In the genomic region with DNA sequence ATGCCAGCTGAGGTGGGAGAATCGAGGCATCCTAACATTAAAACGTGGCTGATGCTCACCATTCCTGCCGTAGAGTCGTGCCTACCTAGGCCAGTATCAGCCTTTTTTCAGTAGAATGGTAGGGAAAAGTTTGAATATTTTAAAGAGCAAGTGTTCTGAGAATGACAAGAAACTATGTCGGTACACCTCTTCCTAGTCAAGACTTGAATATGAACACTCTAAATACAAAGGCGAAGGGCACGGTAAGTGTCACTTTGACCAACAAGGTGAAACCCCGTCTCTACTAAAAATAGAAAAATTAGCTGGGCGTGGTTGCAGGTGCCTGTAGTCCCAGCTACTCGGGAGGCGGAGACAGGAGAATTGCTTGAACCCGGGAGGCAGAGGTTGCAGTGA, we compare ENCODE assay signal across 8 cellular contexts. TPM values are rescaled to one million over a fixed set of nuclear protein-coding genes. Genes with fewer than 3 reads are reported as not detected.
DNase-seq lines count a peak whose midpoint lies in the region; ATAC-seq and TF ChIP-seq lines count a peak whose summit lies in the region.

No MANE protein-coding gene starts in this region.

- peak overlapping the region; percentile 100 for H2AFZ ChIP-seq in ACC112 (ENCODE audit: low read length, unreplicated experiment)
- H2AFZ ChIP-seq in mammary epithelial cell (ENCODE audit: low read depth, low read length), result peak overlapping the region; percentile 98

- H3K36me3 ChIP-seq in ACC112 (ENCODE audit: insufficient read depth, low read length) (no peaks in the 10 kb centered on the region; the same call in 1 of the 2 replicates), mammary epithelial cell (ENCODE audit: insufficient read depth, low read length) (no peaks in the 10 kb centered on the region), muscle layer of colon (ENCODE audit: insufficient read depth, low read length) (no peaks in the 10 kb centered on the region)

- intact Hi-C loops in mammary epithelial cell (cut with micrococcal nuclease), result loop anchor here (5.0 to 10.0 kb wide), 3 partner anchors 130 to 448 kb away; partner anchors contain the start of gene LRP11

- TF ChIP-seq CTCF in HFF-Myc (IDR thresholded peaks at IDR 0.05; ENCODE audit: low read depth, low read length, missing control alignments), result no peak
- TF ChIP-seq CTCF in mammary epithelial cell (conservative IDR thresholded peaks at IDR 0.05 in 1 of 2, IDR thresholded peaks at IDR 0.05 in 1 of 2; ENCODE audit: extremely low read depth in 1 of 2, insufficient read depth in 1 of 2, low read depth in 1 of 2, low read length in 2 of 2), result no peak
- TF ChIP-seq CTCF in omental fat pad (IDR thresholded peaks at IDR 0.05), result no peak

- in situ Hi-C loops in mammary epithelial cell (cut with MboI; ENCODE audit: low sequenced_read_pairs in 2 of 2), result loop anchor here in 1 of 2 donors (25.0 kb wide), 1 partner anchor 345 kb away; the partner anchor contains the start of gene RAET1G

- H3K4me2 ChIP-seq in mammary epithelial cell (ENCODE audit: insufficient read depth, low read depth, low read length), result peak overlapping the region; percentile 99

- BruUV-seq in mammary epithelial cell (replicated peaks; lab: Mats Ljungman, UMichigan), result no TSS peak

- no peaks in the 10 kb centered on the region for H4K20me1 ChIP-seq in mammary epithelial cell (ENCODE audit: insufficient read depth, low read length)

- peaks cover 31% of the 10 kb centered on the region for H3K79me2 ChIP-seq in ACC112 (ENCODE audit: control insufficient read depth, insufficient read depth, low read length, unreplicated experiment)
- peaks cover 44% of the 10 kb centered on the region for H3K79me2 ChIP-seq in mammary epithelial cell (ENCODE audit: insufficient read depth, low read length)

- ATAC-seq in HG03571 (IDR thresholded peaks at IDR 0.05; ENCODE audit: unreplicated experiment) (no peak), omental fat pad (ENCODE audit: low FRiP score) (no peak)
- ATAC-seq in activated CD4-positive, CD25-positive, alpha-beta regulatory T cell treated with anti-CD3 and anti-CD28 coated beads, Interleukin-2, amount 50 U/mL, for 24 hours, result no peak

- H3K27ac ChIP-seq in ACC112 (ENCODE audit: low read depth, low read length) (no peak overlapping the region), mammary epithelial cell (ENCODE audit: insufficient read depth, low read depth, low read length) (peak overlapping the region; percentile 76), muscle layer of colon (ENCODE audit: low read depth, low read length) (peak overlapping the region; percentile 90)

- no peaks in the 10 kb centered on the region for H3K9me3 ChIP-seq in mammary epithelial cell (replicated peaks; ENCODE audit: insufficient read depth, low read length)
- H3K9me3 ChIP-seq in muscle layer of colon (ENCODE audit: low read length), result no peaks in the 10 kb centered on the region

- H3K9ac ChIP-seq in mammary epithelial cell (ENCODE audit: insufficient read depth, low read length) (peak overlapping the region; percentile 81), muscle layer of colon (ENCODE audit: low read length) (peak overlapping the region; percentile 74)

- CTCF ChIA-PET in mammary epithelial cell (lab: Charles Lee; ENCODE audit: low non-redundant PET), result no interaction called here

- H3K27me3 ChIP-seq in ACC112 (ENCODE audit: insufficient read depth, low read length) (no peaks in the 10 kb centered on the region), mammary epithelial cell (ENCODE audit: insufficient read depth, low read length) (no peaks in the 10 kb centered on the region), muscle layer of colon (ENCODE audit: control insufficient read depth in 1 of 2, insufficient read depth in 2 of 2, low read length in 2 of 2) (no peaks in the 10 kb centered on the region)

- H3K4me1 ChIP-seq in ACC112 (ENCODE audit: control insufficient read depth, insufficient read depth, low read length, unreplicated experiment), result peaks cover 12% of the 10 kb centered on the region
- peaks cover 22% of the 10 kb centered on the region for H3K4me1 ChIP-seq in mammary epithelial cell (ENCODE audit: insufficient read depth, low read length)
- H3K4me1 ChIP-seq in muscle layer of colon (ENCODE audit: insufficient read depth, low read length), result peaks cover 7% of the 10 kb centered on the region

- DNase-seq in HFF-Myc (ENCODE audit: extremely low read depth, low read depth) (no peak), mammary epithelial cell (no peak), cerebellar nuclear complex (lab: John Stamatoyannopoulos, UW) (no peak), omental fat pad (ENCODE audit: low spot score) (no peak)

- dilution Hi-C loops in mammary epithelial cell (cut with HindIII; ENCODE audit: low sequenced_read_pairs), result no loop called here

- 1% methylated on average over 8 of the region's 12 CpGs for WGBS in mammary epithelial cell (ENCODE audit: low coverage, missing lambda C conversion rate)

- H3K4me3 ChIP-seq in ACC112 (ENCODE audit: low read depth, low read length), result peak overlapping the region; percentile 100
- H3K4me3 ChIP-seq in HFF-Myc (replicated peaks; ENCODE audit: low read depth, low read length), result peak overlapping the region; percentile 83
- H3K4me3 ChIP-seq in mammary epithelial cell (replicated peaks in 1 of 3; ENCODE audit: insufficient read depth in 1 of 3, low read depth in 2 of 3, low read length in 3 of 3), result peak overlapping the region; percentile 74 to 95 (median 94)
- H3K4me3 ChIP-seq in muscle layer of colon (ENCODE audit: low read depth in 1 of 2, low read length in 2 of 2), result peak overlapping the region; percentile 93 to 98

RNA-seq across cellular contexts. Expression of gene GINM1, which starts 1.0 kb away (rescaled TPM):
- total RNA-seq in mammary epithelial cell, result 10 to 100 TPM; 33.0 to 34.0 TPM
- 19.2 TPM for polyA plus RNA-seq in mammary epithelial cell
- polyA minus RNA-seq in mammary epithelial cell, result 10.3 TPM
- total RNA-seq in omental fat pad, result 10 to 100 TPM; 45.2 to 64.8 (median 54.4) TPM

RNA-seq across cellular contexts. Expression of gene PPIL4, which starts 21.3 kb away (rescaled TPM):
- total RNA-seq in mammary epithelial cell (10 to 100 TPM; 18.7 to 28.8 TPM), omental fat pad (10 to 100 TPM; 21.7 to 41.4 (median 30.7) TPM)
- 3.6 TPM for polyA plus RNA-seq in mammary epithelial cell
- 7.3 TPM for polyA minus RNA-seq in mammary epithelial cell
